Comparison of ENCODE assay signal across 1 cellular context in the genomic region with DNA sequence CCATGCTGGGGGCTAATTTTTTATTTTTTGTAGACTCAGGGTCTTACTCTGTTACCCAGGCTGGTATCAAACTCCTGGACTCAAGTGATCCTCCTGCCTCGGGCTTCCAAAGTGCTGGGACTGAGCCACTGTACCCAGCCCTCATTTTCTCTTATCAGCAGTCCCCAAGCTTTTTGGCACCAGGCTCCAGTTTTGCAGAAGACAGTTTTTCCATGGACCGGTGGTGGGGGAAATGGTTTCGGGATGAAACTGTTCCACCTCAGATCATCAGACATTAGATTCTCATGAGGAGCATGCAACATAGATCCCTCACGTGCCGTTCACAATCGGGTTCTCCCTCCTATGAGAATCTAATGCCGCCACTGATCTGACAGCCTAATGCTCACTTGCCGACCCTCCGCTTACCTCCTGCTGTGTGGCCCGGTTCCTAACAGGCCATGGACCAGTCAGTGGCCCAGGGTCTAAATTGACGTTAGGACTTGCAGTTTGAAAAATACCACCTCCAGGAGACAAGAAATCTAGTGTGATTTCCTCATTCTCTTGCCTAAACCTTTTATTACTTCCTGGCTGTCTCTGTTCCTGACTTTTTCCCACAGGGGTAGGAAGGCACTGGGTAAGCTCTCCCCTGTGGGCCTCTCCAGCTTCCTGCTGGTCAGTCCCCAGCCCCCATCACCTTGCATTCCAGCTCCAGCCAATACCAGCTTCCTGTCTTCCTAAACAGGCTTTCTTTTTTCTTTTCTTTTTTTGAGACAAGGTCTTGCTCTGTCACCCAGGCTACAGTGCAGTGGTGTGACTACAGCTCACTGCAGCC.
TF ChIP-seq lines count a peak whose summit lies in the region.

No MANE protein-coding gene starts in this region.

TF ChIP-seq in HepG2, 621 proteins besides CTCF, POLR2A, EP300 and RAD21 (continued from another document and continues in another):
- TF ChIP-seq, protein P1, sequence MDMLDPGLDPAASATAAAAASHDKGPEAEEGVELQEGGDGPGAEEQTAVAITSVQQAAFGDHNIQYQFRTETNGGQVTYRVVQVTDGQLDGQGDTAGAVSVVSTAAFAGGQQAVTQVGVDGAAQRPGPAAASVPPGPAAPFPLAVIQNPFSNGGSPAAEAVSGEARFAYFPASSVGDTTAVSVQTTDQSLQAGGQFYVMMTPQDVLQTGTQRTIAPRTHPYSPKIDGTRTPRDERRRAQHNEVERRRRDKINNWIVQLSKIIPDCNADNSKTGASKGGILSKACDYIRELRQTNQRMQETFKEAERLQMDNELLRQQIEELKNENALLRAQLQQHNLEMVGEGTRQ (IDR thresholded peaks at IDR 0.05; ENCODE audit: low read depth, low read length), result no peak
- TF ChIP-seq, protein P1 (CRISPR knock-in tag; IDR thresholded peaks at IDR 0.05; ENCODE audit: borderline replicate concordance), result no peak
- TF ChIP-seq, protein P2, sequence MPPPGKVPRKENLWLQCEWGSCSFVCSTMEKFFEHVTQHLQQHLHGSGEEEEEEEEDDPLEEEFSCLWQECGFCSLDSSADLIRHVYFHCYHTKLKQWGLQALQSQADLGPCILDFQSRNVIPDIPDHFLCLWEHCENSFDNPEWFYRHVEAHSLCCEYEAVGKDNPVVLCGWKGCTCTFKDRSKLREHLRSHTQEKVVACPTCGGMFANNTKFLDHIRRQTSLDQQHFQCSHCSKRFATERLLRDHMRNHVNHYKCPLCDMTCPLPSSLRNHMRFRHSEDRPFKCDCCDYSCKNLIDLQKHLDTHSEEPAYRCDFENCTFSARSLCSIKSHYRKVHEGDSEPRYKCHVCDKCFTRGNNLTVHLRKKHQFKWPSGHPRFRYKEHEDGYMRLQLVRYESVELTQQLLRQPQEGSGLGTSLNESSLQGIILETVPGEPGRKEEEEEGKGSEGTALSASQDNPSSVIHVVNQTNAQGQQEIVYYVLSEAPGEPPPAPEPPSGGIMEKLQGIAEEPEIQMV (CRISPR knock-in tag; IDR thresholded peaks at IDR 0.05; ENCODE audit: low read depth), result 0 out of 2 replicates have a peak, but pooled peaks have one; percentile 50
- TF ChIP-seq SMAD9 (CRISPR knock-in tag; IDR thresholded peaks at IDR 0.05) (no peak), RAD51 (IDR thresholded peaks at IDR 0.05; ENCODE audit: borderline replicate concordance) (no peak), HOXA5 (CRISPR knock-in tag; IDR thresholded peaks at IDR 0.05) (0 out of 2 replicates have a peak, but pooled peaks have one; percentile 39), ZNF761 (CRISPR knock-in tag; conservative IDR thresholded peaks at IDR 0.05) (no peak; the same call in 1 of the 2 replicates), ZNF232 (CRISPR knock-in tag; IDR thresholded peaks at IDR 0.05; ENCODE audit: borderline replicate concordance) (no peak), ZKSCAN8 (CRISPR knock-in tag; IDR thresholded peaks at IDR 0.05; ENCODE audit: borderline replicate concordance) (peak; percentile 37; the same call in 1 of the 2 replicates), YY1 (IDR thresholded peaks at IDR 0.05; ENCODE audit: insufficient read depth, insufficient replicate concordance, low read depth, low read length) (no peak), ZNF510 (CRISPR knock-in tag; IDR thresholded peaks at IDR 0.05; ENCODE audit: low read depth) (no peak), HIVEP1 (CRISPR knock-in tag; IDR thresholded peaks at IDR 0.05) (no peak), ZFYVE20 (CRISPR knock-in tag; IDR thresholded peaks at IDR 0.05; ENCODE audit: borderline replicate concordance, low read depth) (no peak), ATF7-NPFF (CRISPR knock-in tag; IDR thresholded peaks at IDR 0.05; ENCODE audit: low read depth) (no peak), RFXAP (CRISPR knock-in tag; IDR thresholded peaks at IDR 0.05; ENCODE audit: borderline replicate concordance) (no peak; the same call in 1 of the 2 replicates), ZNF775 (CRISPR knock-in tag; IDR thresholded peaks at IDR 0.05; ENCODE audit: borderline replicate concordance) (no peak), SP140L (CRISPR knock-in tag; IDR thresholded peaks at IDR 0.05; ENCODE audit: borderline replicate concordance) (no peak), GFI1 (CRISPR knock-in tag; IDR thresholded peaks at IDR 0.05; ENCODE audit: borderline replicate concordance) (no peak), FOXK2 (IDR thresholded peaks at IDR 0.05) (no peak), HDAC2 (CRISPR knock-in tag; IDR thresholded peaks at IDR 0.05) (peak; percentile 50; the same call in 1 of the 2 replicates), ZNF746 (CRISPR knock-in tag; IDR thresholded peaks at IDR 0.05) (no peak), MTF1 (CRISPR knock-in tag; IDR thresholded peaks at IDR 0.05) (no peak), ZNF17 (CRISPR knock-in tag; IDR thresholded peaks at IDR 0.05) (no peak), ZNF501 (CRISPR knock-in tag; IDR thresholded peaks at IDR 0.05) (no peak), ZNF446 (CRISPR knock-in tag; IDR thresholded peaks at IDR 0.05) (no peak), MTF2 (CRISPR knock-in tag; IDR thresholded peaks at IDR 0.05; ENCODE audit: borderline replicate concordance) (no peak), NCOA2 (CRISPR knock-in tag; IDR thresholded peaks at IDR 0.05) (peak; percentile 73), ZNF615 (CRISPR knock-in tag; IDR thresholded peaks at IDR 0.05; ENCODE audit: borderline replicate concordance) (no peak), SNAPC2 (CRISPR knock-in tag; IDR thresholded peaks at IDR 0.05) (no peak), FOXP1 (IDR thresholded peaks at IDR 0.05) (no peak), FOXP1 (CRISPR knock-in tag; IDR thresholded peaks at IDR 0.05) (no peak), SALL1 (CRISPR knock-in tag; IDR thresholded peaks at IDR 0.05) (no peak; the same call in 1 of the 2 replicates), RNF2 (conservative IDR thresholded peaks at IDR 0.05; ENCODE audit: low read depth) (no peak), HHEX (CRISPR knock-in tag; IDR thresholded peaks at IDR 0.05) (no peak), DNMT1 (CRISPR knock-in tag; IDR thresholded peaks at IDR 0.05) (no peak)
- TF ChIP-seq, protein P3, sequence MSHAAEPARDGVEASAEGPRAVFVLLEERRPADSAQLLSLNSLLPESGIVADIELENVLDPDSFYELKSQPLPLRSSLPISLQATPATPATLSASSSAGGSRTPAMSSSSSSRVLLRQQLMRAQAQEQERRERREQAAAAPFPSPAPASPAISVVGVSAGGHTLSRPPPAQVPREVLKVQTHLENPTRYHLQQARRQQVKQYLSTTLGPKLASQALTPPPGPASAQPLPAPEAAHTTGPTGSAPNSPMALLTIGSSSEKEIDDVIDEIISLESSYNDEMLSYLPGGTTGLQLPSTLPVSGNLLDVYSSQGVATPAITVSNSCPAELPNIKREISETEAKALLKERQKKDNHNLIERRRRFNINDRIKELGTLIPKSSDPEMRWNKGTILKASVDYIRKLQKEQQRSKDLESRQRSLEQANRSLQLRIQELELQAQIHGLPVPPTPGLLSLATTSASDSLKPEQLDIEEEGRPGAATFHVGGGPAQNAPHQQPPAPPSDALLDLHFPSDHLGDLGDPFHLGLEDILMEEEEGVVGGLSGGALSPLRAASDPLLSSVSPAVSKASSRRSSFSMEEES (CRISPR knock-in tag; IDR thresholded peaks at IDR 0.05), result no peak
- TF ChIP-seq, protein P4, sequence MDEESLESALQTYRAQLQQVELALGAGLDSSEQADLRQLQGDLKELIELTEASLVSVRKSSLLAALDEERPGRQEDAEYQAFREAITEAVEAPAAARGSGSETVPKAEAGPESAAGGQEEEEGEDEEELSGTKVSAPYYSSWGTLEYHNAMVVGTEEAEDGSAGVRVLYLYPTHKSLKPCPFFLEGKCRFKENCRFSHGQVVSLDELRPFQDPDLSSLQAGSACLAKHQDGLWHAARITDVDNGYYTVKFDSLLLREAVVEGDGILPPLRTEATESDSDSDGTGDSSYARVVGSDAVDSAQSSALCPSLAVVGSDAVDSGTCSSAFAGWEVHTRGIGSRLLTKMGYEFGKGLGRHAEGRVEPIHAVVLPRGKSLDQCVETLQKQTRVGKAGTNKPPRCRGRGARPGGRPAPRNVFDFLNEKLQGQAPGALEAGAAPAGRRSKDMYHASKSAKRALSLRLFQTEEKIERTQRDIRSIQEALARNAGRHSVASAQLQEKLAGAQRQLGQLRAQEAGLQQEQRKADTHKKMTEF (CRISPR knock-in tag; IDR thresholded peaks at IDR 0.05), result peak; percentile 40; the same call in 1 of the 2 replicates
- TF ChIP-seq, protein P5, sequence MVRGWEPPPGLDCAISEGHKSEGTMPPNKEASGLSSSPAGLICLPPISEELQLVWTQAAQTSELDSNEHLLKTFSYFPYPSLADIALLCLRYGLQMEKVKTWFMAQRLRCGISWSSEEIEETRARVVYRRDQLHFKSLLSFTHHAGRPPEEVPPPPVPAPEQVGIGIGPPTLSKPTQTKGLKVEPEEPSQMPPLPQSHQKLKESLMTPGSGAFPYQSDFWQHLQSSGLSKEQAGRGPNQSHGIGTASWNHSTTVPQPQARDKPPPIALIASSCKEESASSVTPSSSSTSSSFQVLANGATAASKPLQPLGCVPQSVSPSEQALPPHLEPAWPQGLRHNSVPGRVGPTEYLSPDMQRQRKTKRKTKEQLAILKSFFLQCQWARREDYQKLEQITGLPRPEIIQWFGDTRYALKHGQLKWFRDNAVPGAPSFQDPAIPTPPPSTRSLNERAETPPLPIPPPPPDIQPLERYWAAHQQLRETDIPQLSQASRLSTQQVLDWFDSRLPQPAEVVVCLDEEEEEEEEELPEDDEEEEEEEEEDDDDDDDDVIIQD (CRISPR knock-in tag; IDR thresholded peaks at IDR 0.05; ENCODE audit: low read depth), result peak; percentile 67
- TF ChIP-seq, protein P6, sequence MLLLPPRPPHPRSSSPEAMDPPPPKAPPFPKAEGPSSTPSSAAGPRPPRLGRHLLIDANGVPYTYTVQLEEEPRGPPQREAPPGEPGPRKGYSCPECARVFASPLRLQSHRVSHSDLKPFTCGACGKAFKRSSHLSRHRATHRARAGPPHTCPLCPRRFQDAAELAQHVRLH (CRISPR knock-in tag; IDR thresholded peaks at IDR 0.05; ENCODE audit: borderline replicate concordance, low read depth), result no peak
- TF ChIP-seq, protein P7, sequence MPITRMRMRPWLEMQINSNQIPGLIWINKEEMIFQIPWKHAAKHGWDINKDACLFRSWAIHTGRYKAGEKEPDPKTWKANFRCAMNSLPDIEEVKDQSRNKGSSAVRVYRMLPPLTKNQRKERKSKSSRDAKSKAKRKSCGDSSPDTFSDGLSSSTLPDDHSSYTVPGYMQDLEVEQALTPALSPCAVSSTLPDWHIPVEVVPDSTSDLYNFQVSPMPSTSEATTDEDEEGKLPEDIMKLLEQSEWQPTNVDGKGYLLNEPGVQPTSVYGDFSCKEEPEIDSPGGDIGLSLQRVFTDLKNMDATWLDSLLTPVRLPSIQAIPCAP (CRISPR knock-in tag; IDR thresholded peaks at IDR 0.05; ENCODE audit: low read depth), result no peak
- TF ChIP-seq, protein P8, sequence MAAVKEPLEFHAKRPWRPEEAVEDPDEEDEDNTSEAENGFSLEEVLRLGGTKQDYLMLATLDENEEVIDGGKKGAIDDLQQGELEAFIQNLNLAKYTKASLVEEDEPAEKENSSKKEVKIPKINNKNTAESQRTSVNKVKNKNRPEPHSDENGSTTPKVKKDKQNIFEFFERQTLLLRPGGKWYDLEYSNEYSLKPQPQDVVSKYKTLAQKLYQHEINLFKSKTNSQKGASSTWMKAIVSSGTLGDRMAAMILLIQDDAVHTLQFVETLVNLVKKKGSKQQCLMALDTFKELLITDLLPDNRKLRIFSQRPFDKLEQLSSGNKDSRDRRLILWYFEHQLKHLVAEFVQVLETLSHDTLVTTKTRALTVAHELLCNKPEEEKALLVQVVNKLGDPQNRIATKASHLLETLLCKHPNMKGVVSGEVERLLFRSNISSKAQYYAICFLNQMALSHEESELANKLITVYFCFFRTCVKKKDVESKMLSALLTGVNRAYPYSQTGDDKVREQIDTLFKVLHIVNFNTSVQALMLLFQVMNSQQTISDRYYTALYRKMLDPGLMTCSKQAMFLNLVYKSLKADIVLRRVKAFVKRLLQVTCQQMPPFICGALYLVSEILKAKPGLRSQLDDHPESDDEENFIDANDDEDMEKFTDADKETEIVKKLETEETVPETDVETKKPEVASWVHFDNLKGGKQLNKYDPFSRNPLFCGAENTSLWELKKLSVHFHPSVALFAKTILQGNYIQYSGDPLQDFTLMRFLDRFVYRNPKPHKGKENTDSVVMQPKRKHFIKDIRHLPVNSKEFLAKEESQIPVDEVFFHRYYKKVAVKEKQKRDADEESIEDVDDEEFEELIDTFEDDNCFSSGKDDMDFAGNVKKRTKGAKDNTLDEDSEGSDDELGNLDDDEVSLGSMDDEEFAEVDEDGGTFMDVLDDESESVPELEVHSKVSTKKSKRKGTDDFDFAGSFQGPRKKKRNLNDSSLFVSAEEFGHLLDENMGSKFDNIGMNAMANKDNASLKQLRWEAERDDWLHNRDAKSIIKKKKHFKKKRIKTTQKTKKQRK (IDR thresholded peaks at IDR 0.05; ENCODE audit: low read length), result no peak
- TF ChIP-seq, protein P9, sequence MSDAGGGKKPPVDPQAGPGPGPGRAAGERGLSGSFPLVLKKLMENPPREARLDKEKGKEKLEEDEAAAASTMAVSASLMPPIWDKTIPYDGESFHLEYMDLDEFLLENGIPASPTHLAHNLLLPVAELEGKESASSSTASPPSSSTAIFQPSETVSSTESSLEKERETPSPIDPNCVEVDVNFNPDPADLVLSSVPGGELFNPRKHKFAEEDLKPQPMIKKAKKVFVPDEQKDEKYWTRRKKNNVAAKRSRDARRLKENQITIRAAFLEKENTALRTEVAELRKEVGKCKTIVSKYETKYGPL (CRISPR knock-in tag; IDR thresholded peaks at IDR 0.05), result no peak
- TF ChIP-seq, protein P10, sequence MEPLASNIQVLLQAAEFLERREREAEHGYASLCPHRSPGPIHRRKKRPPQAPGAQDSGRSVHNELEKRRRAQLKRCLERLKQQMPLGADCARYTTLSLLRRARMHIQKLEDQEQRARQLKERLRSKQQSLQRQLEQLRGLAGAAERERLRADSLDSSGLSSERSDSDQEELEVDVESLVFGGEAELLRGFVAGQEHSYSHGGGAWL (CRISPR knock-in tag; IDR thresholded peaks at IDR 0.05), result no peak
- TF ChIP-seq, protein P11, sequence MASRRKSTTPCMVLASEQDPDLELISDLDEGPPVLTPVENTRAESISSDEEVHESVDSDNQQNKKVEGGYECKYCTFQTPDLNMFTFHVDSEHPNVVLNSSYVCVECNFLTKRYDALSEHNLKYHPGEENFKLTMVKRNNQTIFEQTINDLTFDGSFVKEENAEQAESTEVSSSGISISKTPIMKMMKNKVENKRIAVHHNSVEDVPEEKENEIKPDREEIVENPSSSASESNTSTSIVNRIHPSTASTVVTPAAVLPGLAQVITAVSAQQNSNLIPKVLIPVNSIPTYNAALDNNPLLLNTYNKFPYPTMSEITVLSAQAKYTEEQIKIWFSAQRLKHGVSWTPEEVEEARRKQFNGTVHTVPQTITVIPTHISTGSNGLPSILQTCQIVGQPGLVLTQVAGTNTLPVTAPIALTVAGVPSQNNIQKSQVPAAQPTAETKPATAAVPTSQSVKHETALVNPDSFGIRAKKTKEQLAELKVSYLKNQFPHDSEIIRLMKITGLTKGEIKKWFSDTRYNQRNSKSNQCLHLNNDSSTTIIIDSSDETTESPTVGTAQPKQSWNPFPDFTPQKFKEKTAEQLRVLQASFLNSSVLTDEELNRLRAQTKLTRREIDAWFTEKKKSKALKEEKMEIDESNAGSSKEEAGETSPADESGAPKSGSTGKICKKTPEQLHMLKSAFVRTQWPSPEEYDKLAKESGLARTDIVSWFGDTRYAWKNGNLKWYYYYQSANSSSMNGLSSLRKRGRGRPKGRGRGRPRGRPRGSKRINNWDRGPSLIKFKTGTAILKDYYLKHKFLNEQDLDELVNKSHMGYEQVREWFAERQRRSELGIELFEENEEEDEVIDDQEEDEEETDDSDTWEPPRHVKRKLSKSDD (CRISPR knock-in tag; IDR thresholded peaks at IDR 0.05; ENCODE audit: low read depth), result no peak
